Comparison of ENCODE assay signal across 8 cellular contexts in the genomic region with DNA sequence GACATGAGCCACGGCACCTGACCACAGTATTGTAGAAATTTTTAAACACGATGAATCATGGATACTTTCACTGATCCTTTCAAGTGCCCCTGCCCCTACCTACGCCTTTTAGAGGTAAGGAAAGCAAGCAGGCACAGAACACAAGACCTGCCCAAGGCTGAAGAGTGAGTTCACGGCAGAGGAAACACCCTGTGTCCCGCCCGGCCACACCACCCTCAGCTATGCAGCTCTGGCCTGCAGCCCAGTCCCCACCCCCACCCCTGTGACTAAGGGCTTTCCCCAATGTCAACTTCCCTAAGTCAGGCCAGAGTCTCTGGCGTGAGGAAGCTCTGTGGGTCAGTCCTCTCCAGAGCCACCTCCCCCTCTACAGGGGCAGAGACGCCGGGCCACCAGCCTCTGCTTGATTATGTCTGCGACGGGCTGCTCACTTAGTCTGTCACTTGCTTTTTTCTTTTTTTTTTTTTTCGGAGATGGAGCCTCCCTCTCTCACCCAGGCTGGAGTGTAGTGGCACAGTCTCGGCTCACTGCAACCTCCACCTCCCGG. TPM values are rescaled to one million over a fixed set of nuclear protein-coding genes. Genes with fewer than 3 reads are reported as not detected.
A peak's percentile ranks its signal among the peaks of the same experiment; 100 is the strongest.
DNase-seq lines count a peak whose midpoint lies in the region; ATAC-seq and TF ChIP-seq lines count a peak whose summit lies in the region.

No MANE protein-coding gene starts in this region.

- POLR2A ChIA-PET in HEK293T (lab: Yijun Ruan, JAX) = interaction anchor here (0.6 to 1.6 kb wide), 6 partner anchors 10 to 166 kb away, joined by 3 to 8 read pairs (median 4); a partner anchor contains a TSS

- H3K9me3 ChIP-seq in right lobe of liver = no peaks in the 10 kb centered on the region

- intact Hi-C loops in right lobe of liver (cut with DNase I) = no loop called here

- H3K4me3 ChIP-seq in right lobe of liver = no peak overlapping the region

- DNase-seq in ACHN = peak; percentile 93
- peak; percentile 27 for DNase-seq in KG1 (lab: John Stamatoyannopoulos, UW)
- peak; percentile 76 to 96 for DNase-seq in T47D (ENCODE audit: low read depth in 1 of 2, low spot score in 1 of 2)
- peak; percentile 67 to 82 (median 80) for DNase-seq in right lobe of liver
- no peak for DNase-seq in HEK293T (ENCODE audit: extremely low spot score)
- no peak for DNase-seq in activated CD4-positive, alpha-beta T cell treated with anti-CD3 and anti-CD28 coated beads, Interleukin-2, amount 50 U/mL, for 1 hour
- DNase-seq in DMS153 (lab: John Stamatoyannopoulos, UW) = no peak

- peak; percentile 72 to 87 (median 80) for ATAC-seq in right lobe of liver
- ATAC-seq in HG03045 (IDR thresholded peaks at IDR 0.05; ENCODE audit: unreplicated experiment) = no peak

- WGBS in right lobe of liver (ENCODE audit: insufficient coverage, low coverage, low lambda C conversion rate, missing lambda C conversion rate) = 28% methylated on average over 11 of the region's 14 CpGs

- no peaks in the 10 kb centered on the region for H3K36me3 ChIP-seq in right lobe of liver

- in situ Hi-C loops in ACHN (cut with HindIII; ENCODE audit: low pct_ligation_motif_present, low pct_unique_long_range_greater_than_20kb, low sequenced_read_pairs) (no loop called here), T47D (cut with HindIII; ENCODE audit: low pct_unique_long_range_greater_than_20kb, low sequenced_read_pairs) (no loop called here)

- CTCF ChIA-PET in HEK293T (lab: Yijun Ruan, JAX) = interaction anchor here (2.9 kb wide), 1 partner anchor 9 kb away, joined by 21 read pairs; no protein-coding TSS in a partner anchor

- no peaks in the 10 kb centered on the region for H3K27me3 ChIP-seq in right lobe of liver

- H3K4me1 ChIP-seq in right lobe of liver = peaks cover 0 to 12% (median 3%) of the 10 kb centered on the region in 4 donors

- no peak for TF ChIP-seq POLR2A in right lobe of liver (IDR thresholded peaks at IDR 0.05)

- no peak for TF ChIP-seq CTCF in right lobe of liver (IDR thresholded peaks at IDR 0.05)

- H3K27ac ChIP-seq in right lobe of liver = no peak overlapping the region

TF ChIP-seq in HEK293T, 16 proteins besides CTCF, POLR2A, EP300 and RAD21:
- TF ChIP-seq CTBP1 (IDR thresholded peaks at IDR 0.05; ENCODE audit: borderline replicate concordance) = no peak
- TF ChIP-seq FOXA1 (IDR thresholded peaks at IDR 0.05) = no peak
- no peak for TF ChIP-seq FOXM1 (IDR thresholded peaks at IDR 0.05; ENCODE audit: borderline replicate concordance)
- TF ChIP-seq ARNT (IDR thresholded peaks at IDR 0.05) = no peak
- no peak for TF ChIP-seq NFRKB (IDR thresholded peaks at IDR 0.05)
- no peak for TF ChIP-seq L3MBTL2 (conservative IDR thresholded peaks at IDR 0.05)
- no peak for TF ChIP-seq SP1 (IDR thresholded peaks at IDR 0.05)
- no peak for TF ChIP-seq SUZ12 (IDR thresholded peaks at IDR 0.05)
- no peak for TF ChIP-seq ZNF384 (IDR thresholded peaks at IDR 0.05)
- TF ChIP-seq FOXK2 (IDR thresholded peaks at IDR 0.05) = no peak
- TF ChIP-seq HDGF (IDR thresholded peaks at IDR 0.05; ENCODE audit: borderline replicate concordance) = no peak
- TF ChIP-seq LEF1 (IDR thresholded peaks at IDR 0.05; ENCODE audit: borderline replicate concordance) = no peak
- TF ChIP-seq, protein P1, sequence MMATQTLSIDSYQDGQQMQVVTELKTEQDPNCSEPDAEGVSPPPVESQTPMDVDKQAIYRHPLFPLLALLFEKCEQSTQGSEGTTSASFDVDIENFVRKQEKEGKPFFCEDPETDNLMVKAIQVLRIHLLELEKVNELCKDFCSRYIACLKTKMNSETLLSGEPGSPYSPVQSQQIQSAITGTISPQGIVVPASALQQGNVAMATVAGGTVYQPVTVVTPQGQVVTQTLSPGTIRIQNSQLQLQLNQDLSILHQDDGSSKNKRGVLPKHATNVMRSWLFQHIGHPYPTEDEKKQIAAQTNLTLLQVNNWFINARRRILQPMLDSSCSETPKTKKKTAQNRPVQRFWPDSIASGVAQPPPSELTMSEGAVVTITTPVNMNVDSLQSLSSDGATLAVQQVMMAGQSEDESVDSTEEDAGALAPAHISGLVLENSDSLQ (IDR thresholded peaks at IDR 0.05) = no peak
- TF ChIP-seq TARDBP (IDR thresholded peaks at IDR 0.05) = no peak
- TF ChIP-seq BHLHE40 (IDR thresholded peaks at IDR 0.05; ENCODE audit: borderline replicate concordance) = no peak
- no peak for TF ChIP-seq ELF4 (IDR thresholded peaks at IDR 0.05)
TF ChIP-seq in HEK293T: peak in this region for 0.

RNA-seq across cellular contexts. Expression of a gene that starts 8.4 kb away (rescaled TPM):
- 1 to 10 TPM; 1.2 to 3.7 (median 1.7) TPM for total RNA-seq in right lobe of liver

RNA-seq across cellular contexts. Expression of a gene that starts 13.6 kb away (rescaled TPM):
- 1 to 10 TPM; 4.7 to 6.3 (median 5.3) TPM for total RNA-seq in right lobe of liver

RNA-seq across cellular contexts. Expression of a gene that starts 35.4 kb away (rescaled TPM):
- 10 to 100 TPM; 10.5 to 35.1 (median 12.6) TPM for total RNA-seq in right lobe of liver

RNA-seq across cellular contexts. Expression of a gene that starts 49.1 kb away (rescaled TPM):
- total RNA-seq in right lobe of liver = 10 to 100 TPM in 1 of 6 experiments, 1 to 10 TPM in 5; 7.2 to 10.3 (median 8.1) TPM

RNA-seq across cellular contexts. Expression of a gene that starts 49.4 kb away (rescaled TPM):
- 100 to 1,000 TPM; 145 to 262 (median 179) TPM for total RNA-seq in right lobe of liver

Comparison
In these comparisons a context has a peak if more than half of its experiments do, and no peak if none do; other contexts are left out.
1. DNase-seq: peak in ACHN (single experiment), KG1 (single experiment), T47D (2 of 2) and right lobe of liver (3 of 3); none in HEK293T (single experiment), activated CD4-positive, alpha-beta T cell treated with anti-CD3 and anti-CD28 coated beads, Interleukin-2, amount 50 U/mL, for 1 hour (single experiment) and DMS153 (single experiment).